Comparison of ENCODE assay signal across 1 cellular context in genomic region chr9:110918316-110919054, GRCh38.
A peak's percentile ranks its signal among the peaks of the same experiment; 100 is the strongest.
TF ChIP-seq lines count a peak whose summit lies in the region.

No MANE protein-coding gene starts in this region.

TF ChIP-seq in A549, 52 proteins besides CTCF, POLR2A, EP300 and RAD21 (continued from another document):
- TF ChIP-seq, protein P1, sequence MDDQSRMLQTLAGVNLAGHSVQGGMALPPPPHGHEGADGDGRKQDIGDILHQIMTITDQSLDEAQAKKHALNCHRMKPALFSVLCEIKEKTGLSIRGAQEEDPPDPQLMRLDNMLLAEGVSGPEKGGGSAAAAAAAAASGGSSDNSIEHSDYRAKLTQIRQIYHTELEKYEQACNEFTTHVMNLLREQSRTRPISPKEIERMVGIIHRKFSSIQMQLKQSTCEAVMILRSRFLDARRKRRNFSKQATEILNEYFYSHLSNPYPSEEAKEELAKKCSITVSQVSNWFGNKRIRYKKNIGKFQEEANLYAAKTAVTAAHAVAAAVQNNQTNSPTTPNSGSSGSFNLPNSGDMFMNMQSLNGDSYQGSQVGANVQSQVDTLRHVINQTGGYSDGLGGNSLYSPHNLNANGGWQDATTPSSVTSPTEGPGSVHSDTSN (IDR thresholded peaks at IDR 0.05), result no peak
- TF ChIP-seq HDAC2 (IDR thresholded peaks at IDR 0.05) (no peak), JUN (IDR thresholded peaks at IDR 0.05) (peak in 1 of 2 experiments; percentile 24; a peak in 1 of 5 replicates), ATOH8 (CRISPR knock-in tag; IDR thresholded peaks at IDR 0.05; ENCODE audit: low read depth) (no peak), FOSL2 (IDR thresholded peaks at IDR 0.05) (0 out of 2 replicates have a peak, but pooled peaks have one; percentile 26), FOSL2 (CRISPR knock-in tag; IDR thresholded peaks at IDR 0.05) (peak; percentile 38; the same call in 1 of the 2 replicates), HOXB5 (CRISPR knock-in tag; IDR thresholded peaks at IDR 0.05) (no peak), ZSCAN20 (CRISPR knock-in tag; IDR thresholded peaks at IDR 0.05) (no peak), NPAS2 (CRISPR knock-in tag; IDR thresholded peaks at IDR 0.05; ENCODE audit: borderline replicate concordance) (no peak)
